In genomic region chr16:82504811-82505210, GRCh38 we compare ENCODE assay signal across 19 cellular contexts.
"Had no signal": no experiment of that assay in that cellular context is flagged by ENCODE, and none has a peak within 500 bp of the region (broad histone marks: within the 10 kb centered on the region; RNA-seq: fewer than 3 reads in every experiment).

No MANE protein-coding gene starts in this region.

- H2AFZ ChIP-seq: hepatocyte had no signal

- H3K4me1 ChIP-seq: suprapubic skin, thyroid gland had no signal

- H3K36me3 Mint-ChIP-seq: naive thymus-derived CD4-positive, alpha-beta T cell; type B pancreatic cell had no signal

- H3K4me1 Mint-ChIP-seq: naive thymus-derived CD4-positive, alpha-beta T cell had no signal

- H3K4me3 Mint-ChIP-seq: dendritic cell treated with granulocyte-macrophage colony-stimulating factor and Interleukin-4, amounts not matched to agents 40 ng/mL and 50 ng/mL, for 4 days; naive thymus-derived CD4-positive, alpha-beta T cell; type B pancreatic cell had no signal

- H3K4me3 ChIP-seq: hepatocyte, suprapubic skin, thyroid gland had no signal

- H3K36me3 ChIP-seq: neutrophil, suprapubic skin, thyroid gland had no signal

- H3K4me2 ChIP-seq: hepatocyte had no signal

- FAIRE-seq: endothelial cell of umbilical vein, kidney, small intestine, urothelium cell line had no signal

- H3K27me3 ChIP-seq: hepatocyte, neutrophil, suprapubic skin, thyroid gland had no signal

- DNase-seq: erythroblast; foreskin melanocyte; head of caudate nucleus; kidney; left cardiac atrium; mesendoderm; naive thymus-derived CD4-positive, alpha-beta T cell; posterior cingulate gyrus; small intestine; stimulated activated CD4-positive, alpha-beta T cell treated with anti-CD3 and anti-CD28 coated beads, Interleukin-12 subunit alpha, Interleukin-12 subunit beta, amount 100 ng/mL, for 4 hours; stimulated activated naive CD8-positive, alpha-beta T cell treated with anti-CD3 and anti-CD28 coated beads, Interleukin-15, Interleukin-2, amounts not matched to agents 100 U/mL and 50 U/mL, for 24 hours; thyroid gland had no signal

- H3K27ac ChIP-seq: hepatocyte, neutrophil, suprapubic skin, thyroid gland had no signal

- H3K9me3 ChIP-seq: neutrophil, thyroid gland had no signal

- H3K79me2 ChIP-seq: hepatocyte had no signal

- H3K27me3 Mint-ChIP-seq: dendritic cell treated with granulocyte-macrophage colony-stimulating factor and Interleukin-4, amounts not matched to agents 40 ng/mL and 50 ng/mL, for 4 days had no signal

- ATAC-seq: left cardiac atrium; naive thymus-derived CD4-positive, alpha-beta T cell; stimulated activated naive CD8-positive, alpha-beta T cell treated with anti-CD3 and anti-CD28 coated beads, Interleukin-15, Interleukin-2, amounts not matched to agents 100 U/mL and 50 U/mL, for 24 hours had no signal

- H3K9me3 Mint-ChIP-seq: dendritic cell treated with granulocyte-macrophage colony-stimulating factor and Interleukin-4, amounts not matched to agents 40 ng/mL and 50 ng/mL, for 4 days; type B pancreatic cell had no signal

- H3K27ac Mint-ChIP-seq: dendritic cell treated with granulocyte-macrophage colony-stimulating factor and Interleukin-4, amounts not matched to agents 40 ng/mL and 50 ng/mL, for 4 days; naive thymus-derived CD4-positive, alpha-beta T cell; type B pancreatic cell had no signal
